8 cellular contexts compared by ENCODE assay signal in genomic region chr7:140696679-140697446, GRCh38. TPM values are rescaled to one million over a fixed set of nuclear protein-coding genes. Genes with fewer than 3 reads are reported as not detected.
A peak's percentile ranks its signal among the peaks of the same experiment; 100 is the strongest.
DNase-seq lines count a peak whose midpoint lies in the region; ATAC-seq, FAIRE-seq and TF ChIP-seq lines count a peak whose summit lies in the region.

TSS of gene NDUFB2 (plus strand) at chr7:140696708. CDS start at chr7:140696745, 37 bp downstream.

- no peaks in the 10 kb centered on the region for H3K9me3 ChIP-seq in CD8-positive, alpha-beta T cell (ENCODE audit: low read length)
- H3K9me3 ChIP-seq in H1 (ENCODE audit: insufficient read depth in 2 of 2, low read depth in 1 of 2, low read length in 1 of 2) = no peaks in the 10 kb centered on the region
- H3K9me3 ChIP-seq in mesenchymal stem cell (ENCODE audit: control insufficient read depth, low read length) = no peaks in the 10 kb centered on the region

- H3K9me3 Mint-ChIP-seq in CD8-positive, alpha-beta T cell = no peaks in the 10 kb centered on the region
- H3K9me3 Mint-ChIP-seq in activated CD8-positive, alpha-beta T cell treated with anti-CD3 and anti-CD28 coated beads for 36 hours = no peaks in the 10 kb centered on the region

- peak in 6 of 7 experiments; percentile 30 to 76 (median 54) for DNase-seq in CD8-positive, alpha-beta T cell
- DNase-seq in NCI-H748 treated with DMSO at 0.1 percent for 48 hours (lab: John Stamatoyannopoulos, UW) (peak; percentile 80), H1 (ENCODE audit: low read depth in 1 of 2, low spot score in 2 of 2) (peak; percentile 51 to 96), mesenchymal stem cell (peak; percentile 91)
- DNase-seq in activated CD8-positive, alpha-beta T cell treated with anti-CD3 and anti-CD28 coated beads for 36 hours = peak; percentile 79
- DNase-seq in stimulated activated CD8-positive, alpha-beta memory T cell treated with anti-CD3 and anti-CD28 coated beads, Interleukin-15, amount 100 ng/mL, for 1 hour (ENCODE audit: low read depth) = peak; percentile 20

- H3K36me3 Mint-ChIP-seq in CD8-positive, alpha-beta T cell = peaks cover 26% of the 10 kb centered on the region
- H3K36me3 Mint-ChIP-seq in activated CD8-positive, alpha-beta T cell treated with anti-CD3 and anti-CD28 coated beads for 36 hours (ENCODE audit: low read depth) = peaks cover 20% of the 10 kb centered on the region

- TF ChIP-seq CTCF in CD8-positive, alpha-beta T cell (IDR thresholded peaks at IDR 0.05) = no peak
- no peak for TF ChIP-seq CTCF in activated CD8-positive, alpha-beta T cell treated with anti-CD3 and anti-CD28 coated beads for 36 hours (IDR thresholded peaks at IDR 0.05)
- no peak for TF ChIP-seq CTCF in H1 (IDR thresholded peaks at IDR 0.05; ENCODE audit: control extremely low read depth in 1 of 3, insufficient read depth in 1 of 3, low read depth in 1 of 3, low read length in 3 of 3)

- no peak within 1 kb of the TSS for H2AK5ac ChIP-seq in H1 (ENCODE audit: low read depth, low read length)
- H2AK5ac ChIP-seq in mesenchymal stem cell (ENCODE audit: low read length, severe bottlenecking) = no peak within 1 kb of the TSS

- TF ChIP-seq RAD21 in H1 (IDR thresholded peaks at IDR 0.05 in 1 of 2, conservative IDR thresholded peaks at IDR 0.05 in 1 of 2; ENCODE audit: low read depth in 2 of 2, low read length in 2 of 2) = no peak

- no peak within 1 kb of the TSS for H2BK120ac ChIP-seq in H1 (replicated peaks; ENCODE audit: low read depth, low read length)
- H2BK120ac ChIP-seq in mesenchymal stem cell (ENCODE audit: low read depth, low read length) = peak within 1 kb of the TSS; percentile 9

- peak; percentile 87 for ATAC-seq in CD8-positive, alpha-beta T cell
- ATAC-seq in GM19324 (IDR thresholded peaks at IDR 0.05; ENCODE audit: low FRiP score, unreplicated experiment) = peak; percentile 94
- ATAC-seq in HG03457 (IDR thresholded peaks at IDR 0.05; ENCODE audit: unreplicated experiment) = peak; percentile 90
- peak; percentile 89 for ATAC-seq in activated CD8-positive, alpha-beta T cell treated with anti-CD3 and anti-CD28 coated beads for 36 hours

- intact Hi-C loops in CD8-positive, alpha-beta T cell (cut with DNase I, micrococcal nuclease) = loop anchor here (1.0 to 10.0 kb wide), 11 partner anchors 24 to 1040 kb away; partner anchors contain the start of genes AGK (in 1 of the 2), KDM7A (in 1 of the 2), MKRN1 (in 1 of the 2) and MRPS33 (in 1 of the 2)
- intact Hi-C loops in activated CD8-positive, alpha-beta T cell treated with anti-CD3 and anti-CD28 coated beads for 36 hours (cut with micrococcal nuclease) = no loop called here

- CTCF ChIA-PET in CD8-positive, alpha-beta T cell (lab: Charles Lee) = interaction anchor here (0.9 to 1.1 kb wide), 2 partner anchors 26 to 253 kb away, joined by 3 to 4 read pairs; no protein-coding TSS in a partner anchor
- CTCF ChIA-PET in activated CD8-positive, alpha-beta T cell treated with anti-CD3 and anti-CD28 coated beads for 36 hours (lab: Charles Lee) = interaction anchor here (1.2 to 1.5 kb wide), 3 partner anchors 27 to 316 kb away, joined by 3 to 6 read pairs (median 3); no protein-coding TSS in a partner anchor
- CTCF ChIA-PET in H1 (lab: Charles Lee; ENCODE audit: partially characterized antibody) = interaction anchor here (0.6 to 1.3 kb wide), 5 partner anchors 11 to 315 kb away, joined by 3 to 6 read pairs (median 3); no protein-coding TSS in a partner anchor

- H3K27me3 Mint-ChIP-seq in CD8-positive, alpha-beta T cell (ENCODE audit: low read depth) = no peaks in the 10 kb centered on the region
- H3K27me3 Mint-ChIP-seq in activated CD8-positive, alpha-beta T cell treated with anti-CD3 and anti-CD28 coated beads for 36 hours = no peaks in the 10 kb centered on the region

- H3K79me2 ChIP-seq in H1 (ENCODE audit: control insufficient read depth in 1 of 2, insufficient read depth in 2 of 2, low read length in 2 of 2) = peaks cover 0 to 36% of the 10 kb centered on the region in 2 experiments; a peak in 2 of 4 replicates

- peak within 1 kb of the TSS; percentile 100 for H3K4me3 ChIP-seq in CD8-positive, alpha-beta T cell (ENCODE audit: low read depth, low read length)
- H3K4me3 ChIP-seq in H1 (ENCODE audit: extremely low read depth in 1 of 4, insufficient read depth in 2 of 4, low read depth in 3 of 4, low read length in 4 of 4) (peak within 1 kb of the TSS; percentile 65 to 92 (median 88)), mesenchymal stem cell (ENCODE audit: insufficient read depth in 1 of 2, low read depth in 1 of 2, low read length in 2 of 2) (peak within 1 kb of the TSS; percentile 85 to 94)

- H4K20me1 ChIP-seq in H1 (replicated peaks in 1 of 2; ENCODE audit: control insufficient read depth in 1 of 2, insufficient read depth in 2 of 2, low read length in 2 of 2) = no peaks in the 10 kb centered on the region

- WGBS in H1 (ENCODE audit: extremely low coverage in 1 of 2, insufficient coverage in 1 of 2, insufficient read length in 1 of 2, insufficient replicate concordance in 2 of 2, low coverage in 1 of 2, low lambda C conversion rate in 2 of 2, missing lambda C conversion rate in 1 of 2), 2 experiments = 1% methylated on average over 65 of the region's 82 CpGs; no CpG with 5 or more reads in 1 of the 2 experiments
- WGBS in mesenchymal stem cell = under 1% methylated on average over 77 of the region's 82 CpGs

- peaks cover 45% of the 10 kb centered on the region for H3K4me1 Mint-ChIP-seq in CD8-positive, alpha-beta T cell (ENCODE audit: low read depth)
- H3K4me1 Mint-ChIP-seq in activated CD8-positive, alpha-beta T cell treated with anti-CD3 and anti-CD28 coated beads for 36 hours (ENCODE audit: low read depth) = peaks cover 29% of the 10 kb centered on the region

- H2BK15ac ChIP-seq in H1 (ENCODE audit: low read length) = peak within 1 kb of the TSS; percentile 99; the same call in 1 of the 2 replicates
- H2BK15ac ChIP-seq in mesenchymal stem cell (ENCODE audit: low read depth, poor library complexity, severe bottlenecking) = peak within 1 kb of the TSS; percentile 66

- H2AFZ ChIP-seq in H1 (ENCODE audit: low read length) = peak within 1 kb of the TSS; percentile 99
- H2AFZ ChIP-seq in mesenchymal stem cell (ENCODE audit: low read depth, low read length) = peak within 1 kb of the TSS; percentile 96

- POLR2A ChIA-PET in CD8-positive, alpha-beta T cell (lab: Charles Lee) = interaction anchor here (0.9 to 2.4 kb wide), 5 partner anchors 11 to 318 kb away, joined by 3 to 11 read pairs (median 5); partner anchors contain the start of genes ADCK2 and MRPS33
- POLR2A ChIA-PET in activated CD8-positive, alpha-beta T cell treated with anti-CD3 and anti-CD28 coated beads for 36 hours (lab: Charles Lee) = interaction anchor here (0.9 to 2.3 kb wide), 4 partner anchors 9 to 317 kb away, joined by 3 to 14 read pairs (median 4); partner anchors contain the start of gene ADCK2
- POLR2A ChIA-PET in H1 (lab: Charles Lee; ENCODE audit: partially characterized antibody) = interaction anchor here (0.6 to 2.0 kb wide), 6 partner anchors 10 to 330 kb away, joined by 3 to 6 read pairs (median 3); partner anchors contain the start of gene ADCK2

- peaks cover 3% of the 10 kb centered on the region for H3K36me3 ChIP-seq in CD8-positive, alpha-beta T cell (ENCODE audit: insufficient read depth, low read length)
- no peaks in the 10 kb centered on the region for H3K36me3 ChIP-seq in H1 (ENCODE audit: control insufficient read depth in 2 of 4, insufficient read depth in 4 of 4, low read length in 3 of 4)
- H3K36me3 ChIP-seq in mesenchymal stem cell (ENCODE audit: control insufficient read depth in 1 of 2, insufficient read depth in 2 of 2, low read depth in 1 of 2, low read length in 2 of 2) = peaks cover 14 to 19% of the 10 kb centered on the region in 2 experiments

- H3K79me1 ChIP-seq in H1 (ENCODE audit: low read depth, low read length) (peaks cover 3% of the 10 kb centered on the region; the same call in 1 of the 2 replicates), mesenchymal stem cell (replicated peaks; ENCODE audit: low read length, poor library complexity, severe bottlenecking) (peaks cover 6% of the 10 kb centered on the region)

- H3K18ac ChIP-seq in H1 (ENCODE audit: extremely low read depth, low read length) = peak within 1 kb of the TSS; percentile 96; the same call in 1 of the 2 replicates
- H3K18ac ChIP-seq in mesenchymal stem cell (ENCODE audit: low read depth in 1 of 2, low read length in 2 of 2) = peak within 1 kb of the TSS; percentile 23 to 85

- TF ChIP-seq EP300 in H1 (IDR thresholded peaks at IDR 0.05; ENCODE audit: borderline replicate concordance in 1 of 2, low read depth in 2 of 2, low read length in 2 of 2) = no peak

- peak within 1 kb of the TSS; percentile 87 for H3K56ac ChIP-seq in H1 (replicated peaks; ENCODE audit: insufficient read length, low read depth, low read length)

- H3K27ac Mint-ChIP-seq in CD8-positive, alpha-beta T cell = peak within 1 kb of the TSS; percentile 99
- peak within 1 kb of the TSS; percentile 97 for H3K27ac Mint-ChIP-seq in activated CD8-positive, alpha-beta T cell treated with anti-CD3 and anti-CD28 coated beads for 36 hours

- H2BK5ac ChIP-seq in H1 (ENCODE audit: low read depth, low read length) (peak within 1 kb of the TSS; percentile 96), mesenchymal stem cell (ENCODE audit: low read depth, low read length, poor library complexity, severe bottlenecking) (peak within 1 kb of the TSS; percentile 45)

- H4K91ac ChIP-seq in H1 (replicated peaks; ENCODE audit: insufficient read length, low read length) = peak within 1 kb of the TSS; percentile 98
- peak within 1 kb of the TSS; percentile 72 for H4K91ac ChIP-seq in mesenchymal stem cell (ENCODE audit: low read length)

- H3K23me2 ChIP-seq in H1 (ENCODE audit: low read depth, low read length) = peaks cover 2% of the 10 kb centered on the region; the same call in 1 of the 2 replicates

- H3K4ac ChIP-seq in H1 (replicated peaks; ENCODE audit: insufficient read length, low read depth, low read length) (no peak within 1 kb of the TSS), mesenchymal stem cell (ENCODE audit: low read depth in 1 of 2, low read length in 2 of 2) (peak within 1 kb of the TSS; percentile 30 to 65)

- H3K4me1 ChIP-seq in CD8-positive, alpha-beta T cell (ENCODE audit: insufficient read depth, low read length) = peaks cover 19% of the 10 kb centered on the region
- peaks cover 0 to 6% (median 2%) of the 10 kb centered on the region in 4 experiments; a peak in 3 of 7 replicates for H3K4me1 ChIP-seq in H1 (replicated peaks in 1 of 4; ENCODE audit: control insufficient read depth in 3 of 4, insufficient read depth in 4 of 4, low read length in 3 of 4)
- peaks cover 11% of the 10 kb centered on the region for H3K4me1 ChIP-seq in mesenchymal stem cell (ENCODE audit: control insufficient read depth, insufficient read depth, low read depth, low read length)

- peak within 1 kb of the TSS; percentile 68 to 80 for H3K4me2 ChIP-seq in H1 (ENCODE audit: insufficient read depth in 1 of 2, low read depth in 2 of 2, low read length in 2 of 2)
- peak within 1 kb of the TSS; percentile 69 for H3K4me2 ChIP-seq in mesenchymal stem cell (ENCODE audit: low read length, poor library complexity, severe bottlenecking)

- H3K4me3 Mint-ChIP-seq in CD8-positive, alpha-beta T cell = peak within 1 kb of the TSS; percentile 97
- H3K4me3 Mint-ChIP-seq in activated CD8-positive, alpha-beta T cell treated with anti-CD3 and anti-CD28 coated beads for 36 hours = peak within 1 kb of the TSS; percentile 94

- H2BK20ac ChIP-seq in H1 (ENCODE audit: low read length) = no peak within 1 kb of the TSS

- H3K9ac ChIP-seq in H1 (replicated peaks in 1 of 4; ENCODE audit: extremely low read depth in 1 of 4, low read depth in 3 of 4, low read length in 3 of 4) (peak within 1 kb of the TSS; percentile 64 to 89 (median 88)), mesenchymal stem cell (ENCODE audit: low read length) (peak within 1 kb of the TSS; percentile 95)

- H3K27me3 ChIP-seq in CD8-positive, alpha-beta T cell (ENCODE audit: insufficient read depth, low read length) = no peaks in the 10 kb centered on the region
- H3K27me3 ChIP-seq in H1 (replicated peaks in 1 of 4; ENCODE audit: control insufficient read depth in 3 of 4, extremely low read depth in 1 of 4, insufficient read depth in 3 of 4, low read length in 3 of 4) = no peaks in the 10 kb centered on the region
- H3K27me3 ChIP-seq in mesenchymal stem cell (ENCODE audit: control insufficient read depth in 1 of 2, insufficient read depth in 1 of 2, low read length in 2 of 2) = no peaks in the 10 kb centered on the region

- H3K14ac ChIP-seq in H1 (ENCODE audit: insufficient read length) (no peak within 1 kb of the TSS), mesenchymal stem cell (ENCODE audit: low read length in 2 of 2) (peak within 1 kb of the TSS in 1 of 2 experiments; percentile 84)

- H4K5ac ChIP-seq in H1 (ENCODE audit: insufficient read length, low read depth, low read length) = peak within 1 kb of the TSS; percentile 98

- H3K23ac ChIP-seq in H1 (ENCODE audit: insufficient read length) (no peak within 1 kb of the TSS), mesenchymal stem cell (ENCODE audit: low read length in 2 of 2) (peak within 1 kb of the TSS in 1 of 2 experiments; percentile 27)

- H4K8ac ChIP-seq in H1 (ENCODE audit: extremely low read depth, insufficient read depth, low read length) (peak within 1 kb of the TSS; percentile 97), mesenchymal stem cell (ENCODE audit: low read length) (peak within 1 kb of the TSS; percentile 93)

- peak in 1 of 2 experiments; percentile 88; a peak in 2 of 3 replicates for TF ChIP-seq POLR2A in H1 (IDR thresholded peaks at IDR 0.05; ENCODE audit: control extremely low read depth in 1 of 2, low read depth in 2 of 2, low read length in 2 of 2)

- peak within 1 kb of the TSS; percentile 55 for H2BK12ac ChIP-seq in H1 (ENCODE audit: low read depth, low read length)
- H2BK12ac ChIP-seq in mesenchymal stem cell (ENCODE audit: low read length in 2 of 2) = peak within 1 kb of the TSS in 1 of 2 experiments; percentile 74

- peak within 1 kb of the TSS; percentile 96 for H3K27ac ChIP-seq in CD8-positive, alpha-beta T cell (ENCODE audit: low read depth, low read length)
- H3K27ac ChIP-seq in H1 (ENCODE audit: low read depth, low read length) (peak within 1 kb of the TSS; percentile 90), mesenchymal stem cell (ENCODE audit: low read length, poor library complexity, severe bottlenecking) (peak within 1 kb of the TSS; percentile 78)

- no peak for FAIRE-seq in H1 (lab: Jason Lieb, UNC)

RNA-seq across cellular contexts. Expression of gene NDUFB2, which starts in this region (rescaled TPM):
- total RNA-seq in CD8-positive, alpha-beta T cell = 10 to 100 TPM; 83.9 to 84.5 TPM
- total RNA-seq in activated CD8-positive, alpha-beta T cell treated with anti-CD3 and anti-CD28 coated beads for 36 hours = 100 to 1,000 TPM; 159 to 177 TPM
- 168 and 170 TPM in 2 replicates for total RNA-seq in H1 (2021; fragmentation: NEBNext Ultra II Directional; extraction: Animal tissue kit (Norgen Biotek cat#: 25700))
- polyA plus RNA-seq in H1 (2011; rRNA removed) = 881 and 997 TPM in 2 replicates
- 532 TPM for polyA plus RNA-seq in H1 (2011; cell fraction: cytosol; rRNA removed)
- 232 TPM for polyA plus RNA-seq in H1 (2011; cell fraction: nucleus; rRNA removed)
- 258 to 279 TPM (median 266 TPM) in 4 replicates for polyA plus RNA-seq in H1 (2012, experiment 1 of 2)
- 637 TPM for polyA plus RNA-seq in H1 (2012, experiment 2 of 2)
- 290 TPM for polyA plus RNA-seq in H1 (2013, experiment 1 of 2)
- 324 TPM for polyA plus RNA-seq in H1 (2013, experiment 2 of 2)
- 45.0 and 47.6 TPM in 2 replicates for polyA minus RNA-seq in H1 (2011; rRNA and poly(A)+ RNA removed)
- polyA minus RNA-seq in H1 (2011; cell fraction: cytosol; rRNA and poly(A)+ RNA removed) = 37.9 TPM
- 43.9 TPM for polyA minus RNA-seq in H1 (2011; cell fraction: nucleus; rRNA and poly(A)+ RNA removed)
- polyA plus RNA-seq in mesenchymal stem cell (2013, experiment 1 of 2) = 478 TPM
- 487 TPM for polyA plus RNA-seq in mesenchymal stem cell (2013, experiment 2 of 2)

Comparison
In these comparisons a context has a peak if more than half of its experiments do, and no peak if none do; other contexts are left out.
1. Peak in every context shown above with its lines: DNase-seq, ATAC-seq, H3K4me3 ChIP-seq and H3K27ac ChIP-seq.
2. DNase-seq: peak in every context shown above with its lines; median percentile 91 in mesenchymal stem cell; 80 in NCI-H748 treated with DMSO at 0.1 percent for 48 hours; 79 in activated CD8-positive, alpha-beta T cell treated with anti-CD3 and anti-CD28 coated beads for 36 hours; 74 in H1; 54 in CD8-positive, alpha-beta T cell; 20 in stimulated activated CD8-positive, alpha-beta memory T cell treated with anti-CD3 and anti-CD28 coated beads, Interleukin-15, amount 100 ng/mL, for 1 hour.